1 cellular context compared by ENCODE assay signal in the genomic region with DNA sequence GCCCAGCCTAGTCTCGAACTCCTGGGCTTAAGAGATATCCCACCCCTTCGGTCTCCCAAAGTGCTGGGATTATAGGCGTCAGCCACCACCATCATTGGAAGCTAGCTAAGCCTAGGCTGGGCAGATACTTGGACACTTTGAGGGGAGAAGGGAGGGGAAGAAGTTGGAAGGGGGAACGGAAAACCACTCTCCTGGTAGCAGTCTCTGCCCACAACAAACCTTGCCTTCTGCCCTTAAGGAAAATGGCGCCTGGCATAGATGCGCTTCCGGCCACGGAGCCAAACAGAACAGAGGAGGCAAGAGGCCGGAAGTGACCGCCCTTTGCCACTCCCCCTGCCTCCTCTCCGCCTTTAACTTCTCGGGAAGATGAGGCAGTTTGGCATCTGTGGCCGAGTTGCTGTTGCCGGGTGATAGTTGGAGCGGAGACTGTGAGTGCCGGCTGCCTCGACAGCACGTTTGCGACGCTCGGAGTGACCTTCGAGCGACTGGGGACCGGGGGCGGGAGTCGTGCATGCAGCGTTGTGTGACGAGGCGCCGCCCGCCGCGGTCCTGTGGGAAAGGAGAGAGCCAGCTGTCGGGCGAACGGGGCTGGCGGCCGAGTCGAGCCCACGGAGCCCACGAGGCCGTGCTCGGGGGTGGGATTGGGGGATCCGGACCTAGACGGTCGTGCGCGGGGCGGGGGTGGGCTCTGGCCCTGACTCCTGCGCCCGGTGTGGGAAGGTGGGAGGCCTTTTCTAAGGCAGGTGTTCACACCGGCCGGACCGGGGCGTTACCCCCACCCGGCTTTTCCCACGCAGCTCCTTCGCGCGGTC.
TF ChIP-seq lines count a peak whose summit lies in the region.

A gene (plus strand): TSS at position 327 of the 812 bp plus-strand sequence. CDS start 1,143 bp downstream, outside the sequence.

TF ChIP-seq in HEK293, 187 proteins besides CTCF, POLR2A, EP300 and RAD21 (continued from another document and continues in another):
- TF ChIP-seq, protein P1, sequence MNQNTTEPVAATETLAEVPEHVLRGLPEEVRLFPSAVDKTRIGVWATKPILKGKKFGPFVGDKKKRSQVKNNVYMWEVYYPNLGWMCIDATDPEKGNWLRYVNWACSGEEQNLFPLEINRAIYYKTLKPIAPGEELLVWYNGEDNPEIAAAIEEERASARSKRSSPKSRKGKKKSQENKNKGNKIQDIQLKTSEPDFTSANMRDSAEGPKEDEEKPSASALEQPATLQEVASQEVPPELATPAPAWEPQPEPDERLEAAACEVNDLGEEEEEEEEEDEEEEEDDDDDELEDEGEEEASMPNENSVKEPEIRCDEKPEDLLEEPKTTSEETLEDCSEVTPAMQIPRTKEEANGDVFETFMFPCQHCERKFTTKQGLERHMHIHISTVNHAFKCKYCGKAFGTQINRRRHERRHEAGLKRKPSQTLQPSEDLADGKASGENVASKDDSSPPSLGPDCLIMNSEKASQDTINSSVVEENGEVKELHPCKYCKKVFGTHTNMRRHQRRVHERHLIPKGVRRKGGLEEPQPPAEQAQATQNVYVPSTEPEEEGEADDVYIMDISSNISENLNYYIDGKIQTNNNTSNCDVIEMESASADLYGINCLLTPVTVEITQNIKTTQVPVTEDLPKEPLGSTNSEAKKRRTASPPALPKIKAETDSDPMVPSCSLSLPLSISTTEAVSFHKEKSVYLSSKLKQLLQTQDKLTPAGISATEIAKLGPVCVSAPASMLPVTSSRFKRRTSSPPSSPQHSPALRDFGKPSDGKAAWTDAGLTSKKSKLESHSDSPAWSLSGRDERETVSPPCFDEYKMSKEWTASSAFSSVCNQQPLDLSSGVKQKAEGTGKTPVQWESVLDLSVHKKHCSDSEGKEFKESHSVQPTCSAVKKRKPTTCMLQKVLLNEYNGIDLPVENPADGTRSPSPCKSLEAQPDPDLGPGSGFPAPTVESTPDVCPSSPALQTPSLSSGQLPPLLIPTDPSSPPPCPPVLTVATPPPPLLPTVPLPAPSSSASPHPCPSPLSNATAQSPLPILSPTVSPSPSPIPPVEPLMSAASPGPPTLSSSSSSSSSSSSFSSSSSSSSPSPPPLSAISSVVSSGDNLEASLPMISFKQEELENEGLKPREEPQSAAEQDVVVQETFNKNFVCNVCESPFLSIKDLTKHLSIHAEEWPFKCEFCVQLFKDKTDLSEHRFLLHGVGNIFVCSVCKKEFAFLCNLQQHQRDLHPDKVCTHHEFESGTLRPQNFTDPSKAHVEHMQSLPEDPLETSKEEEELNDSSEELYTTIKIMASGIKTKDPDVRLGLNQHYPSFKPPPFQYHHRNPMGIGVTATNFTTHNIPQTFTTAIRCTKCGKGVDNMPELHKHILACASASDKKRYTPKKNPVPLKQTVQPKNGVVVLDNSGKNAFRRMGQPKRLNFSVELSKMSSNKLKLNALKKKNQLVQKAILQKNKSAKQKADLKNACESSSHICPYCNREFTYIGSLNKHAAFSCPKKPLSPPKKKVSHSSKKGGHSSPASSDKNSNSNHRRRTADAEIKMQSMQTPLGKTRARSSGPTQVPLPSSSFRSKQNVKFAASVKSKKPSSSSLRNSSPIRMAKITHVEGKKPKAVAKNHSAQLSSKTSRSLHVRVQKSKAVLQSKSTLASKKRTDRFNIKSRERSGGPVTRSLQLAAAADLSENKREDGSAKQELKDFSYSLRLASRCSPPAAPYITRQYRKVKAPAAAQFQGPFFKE (tag by site-specific recombination; IDR thresholded peaks at IDR 0.05; ENCODE audit: borderline replicate concordance): no peak
- TF ChIP-seq, protein P2, sequence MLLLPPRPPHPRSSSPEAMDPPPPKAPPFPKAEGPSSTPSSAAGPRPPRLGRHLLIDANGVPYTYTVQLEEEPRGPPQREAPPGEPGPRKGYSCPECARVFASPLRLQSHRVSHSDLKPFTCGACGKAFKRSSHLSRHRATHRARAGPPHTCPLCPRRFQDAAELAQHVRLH (tag by site-specific recombination; IDR thresholded peaks at IDR 0.05): 0 out of 2 replicates have a peak, but pooled peaks have one; percentile 30
- TF ChIP-seq ZNF324 (tag by site-specific recombination; IDR thresholded peaks at IDR 0.05) (no peak), ZNF112 (tag by site-specific recombination; IDR thresholded peaks at IDR 0.05) (no peak), ZNF621 (tag by site-specific recombination; IDR thresholded peaks at IDR 0.05) (no peak), ZNF629 (tag by site-specific recombination; IDR thresholded peaks at IDR 0.05) (no peak; the same call in 1 of the 2 replicates), ZNF768 (tag by site-specific recombination; IDR thresholded peaks at IDR 0.05) (no peak), GLI4 (tag by site-specific recombination; IDR thresholded peaks at IDR 0.05) (no peak), EGR2 (tag by site-specific recombination; IDR thresholded peaks at IDR 0.05; ENCODE audit: low read depth) (peak; percentile 61), ZNF585B (tag by site-specific recombination; IDR thresholded peaks at IDR 0.05) (no peak), ZNF549 (tag by site-specific recombination; IDR thresholded peaks at IDR 0.05) (no peak), ZNF677 (tag by site-specific recombination; IDR thresholded peaks at IDR 0.05) (no peak), ZNF394 (tag by site-specific recombination; IDR thresholded peaks at IDR 0.05; ENCODE audit: borderline replicate concordance) (no peak), ZNF140 (tag by site-specific recombination; IDR thresholded peaks at IDR 0.05) (no peak), OVOL3 (tag by site-specific recombination; IDR thresholded peaks at IDR 0.05) (no peak), ZFHX2 (tag by site-specific recombination; conservative IDR thresholded peaks at IDR 0.05) (peak; percentile 41; the same call in 1 of the 2 replicates), ZNF174 (tag by site-specific recombination; IDR thresholded peaks at IDR 0.05) (no peak), ZNF791 (tag by site-specific recombination; IDR thresholded peaks at IDR 0.05) (no peak), ZBTB17 (tag by site-specific recombination; IDR thresholded peaks at IDR 0.05) (peak; percentile 57), ZNF366 (tag by site-specific recombination; conservative IDR thresholded peaks at IDR 0.05) (0 out of 2 replicates have a peak, but pooled peaks have one; percentile 24), MEIS1 (CRISPR knock-in tag; IDR thresholded peaks at IDR 0.05; ENCODE audit: borderline replicate concordance) (no peak), ZNF701 (tag by site-specific recombination; IDR thresholded peaks at IDR 0.05) (no peak), ZNF416 (tag by site-specific recombination; IDR thresholded peaks at IDR 0.05) (no peak), ZNF501 (tag by site-specific recombination; IDR thresholded peaks at IDR 0.05) (peak; percentile 83; the same call in 1 of the 2 replicates), ZNF311 (tag by site-specific recombination; IDR thresholded peaks at IDR 0.05; ENCODE audit: borderline replicate concordance) (no peak), ZNF155 (tag by site-specific recombination; IDR thresholded peaks at IDR 0.05) (no peak), ZNF138 (tag by site-specific recombination; IDR thresholded peaks at IDR 0.05; ENCODE audit: borderline replicate concordance) (no peak), KLF16 (tag by site-specific recombination; IDR thresholded peaks at IDR 0.05) (no peak), ZNF335 (tag by site-specific recombination; conservative IDR thresholded peaks at IDR 0.05) (peak; percentile 61)
- TF ChIP-seq, protein P3, sequence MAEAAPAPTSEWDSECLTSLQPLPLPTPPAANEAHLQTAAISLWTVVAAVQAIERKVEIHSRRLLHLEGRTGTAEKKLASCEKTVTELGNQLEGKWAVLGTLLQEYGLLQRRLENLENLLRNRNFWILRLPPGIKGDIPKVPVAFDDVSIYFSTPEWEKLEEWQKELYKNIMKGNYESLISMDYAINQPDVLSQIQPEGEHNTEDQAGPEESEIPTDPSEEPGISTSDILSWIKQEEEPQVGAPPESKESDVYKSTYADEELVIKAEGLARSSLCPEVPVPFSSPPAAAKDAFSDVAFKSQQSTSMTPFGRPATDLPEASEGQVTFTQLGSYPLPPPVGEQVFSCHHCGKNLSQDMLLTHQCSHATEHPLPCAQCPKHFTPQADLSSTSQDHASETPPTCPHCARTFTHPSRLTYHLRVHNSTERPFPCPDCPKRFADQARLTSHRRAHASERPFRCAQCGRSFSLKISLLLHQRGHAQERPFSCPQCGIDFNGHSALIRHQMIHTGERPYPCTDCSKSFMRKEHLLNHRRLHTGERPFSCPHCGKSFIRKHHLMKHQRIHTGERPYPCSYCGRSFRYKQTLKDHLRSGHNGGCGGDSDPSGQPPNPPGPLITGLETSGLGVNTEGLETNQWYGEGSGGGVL (tag by site-specific recombination; IDR thresholded peaks at IDR 0.05): peak; percentile 54; the same call in 1 of the 2 replicates
- TF ChIP-seq, protein P4, sequence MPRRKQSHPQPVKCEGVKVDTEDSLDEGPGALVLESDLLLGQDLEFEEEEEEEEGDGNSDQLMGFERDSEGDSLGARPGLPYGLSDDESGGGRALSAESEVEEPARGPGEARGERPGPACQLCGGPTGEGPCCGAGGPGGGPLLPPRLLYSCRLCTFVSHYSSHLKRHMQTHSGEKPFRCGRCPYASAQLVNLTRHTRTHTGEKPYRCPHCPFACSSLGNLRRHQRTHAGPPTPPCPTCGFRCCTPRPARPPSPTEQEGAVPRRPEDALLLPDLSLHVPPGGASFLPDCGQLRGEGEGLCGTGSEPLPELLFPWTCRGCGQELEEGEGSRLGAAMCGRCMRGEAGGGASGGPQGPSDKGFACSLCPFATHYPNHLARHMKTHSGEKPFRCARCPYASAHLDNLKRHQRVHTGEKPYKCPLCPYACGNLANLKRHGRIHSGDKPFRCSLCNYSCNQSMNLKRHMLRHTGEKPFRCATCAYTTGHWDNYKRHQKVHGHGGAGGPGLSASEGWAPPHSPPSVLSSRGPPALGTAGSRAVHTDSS (tag by site-specific recombination; IDR thresholded peaks at IDR 0.05): no peak
- TF ChIP-seq, protein P5, sequence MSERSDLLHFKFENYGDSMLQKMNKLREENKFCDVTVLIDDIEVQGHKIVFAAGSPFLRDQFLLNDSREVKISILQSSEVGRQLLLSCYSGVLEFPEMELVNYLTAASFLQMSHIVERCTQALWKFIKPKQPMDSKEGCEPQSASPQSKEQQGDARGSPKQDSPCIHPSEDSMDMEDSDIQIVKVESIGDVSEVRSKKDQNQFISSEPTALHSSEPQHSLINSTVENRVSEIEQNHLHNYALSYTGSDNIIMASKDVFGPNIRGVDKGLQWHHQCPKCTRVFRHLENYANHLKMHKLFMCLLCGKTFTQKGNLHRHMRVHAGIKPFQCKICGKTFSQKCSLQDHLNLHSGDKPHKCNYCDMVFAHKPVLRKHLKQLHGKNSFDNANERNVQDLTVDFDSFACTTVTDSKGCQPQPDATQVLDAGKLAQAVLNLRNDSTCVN (tag by site-specific recombination; optimal IDR thresholded peaks at IDR 0.05): peak; percentile 33
- TF ChIP-seq, protein P6, sequence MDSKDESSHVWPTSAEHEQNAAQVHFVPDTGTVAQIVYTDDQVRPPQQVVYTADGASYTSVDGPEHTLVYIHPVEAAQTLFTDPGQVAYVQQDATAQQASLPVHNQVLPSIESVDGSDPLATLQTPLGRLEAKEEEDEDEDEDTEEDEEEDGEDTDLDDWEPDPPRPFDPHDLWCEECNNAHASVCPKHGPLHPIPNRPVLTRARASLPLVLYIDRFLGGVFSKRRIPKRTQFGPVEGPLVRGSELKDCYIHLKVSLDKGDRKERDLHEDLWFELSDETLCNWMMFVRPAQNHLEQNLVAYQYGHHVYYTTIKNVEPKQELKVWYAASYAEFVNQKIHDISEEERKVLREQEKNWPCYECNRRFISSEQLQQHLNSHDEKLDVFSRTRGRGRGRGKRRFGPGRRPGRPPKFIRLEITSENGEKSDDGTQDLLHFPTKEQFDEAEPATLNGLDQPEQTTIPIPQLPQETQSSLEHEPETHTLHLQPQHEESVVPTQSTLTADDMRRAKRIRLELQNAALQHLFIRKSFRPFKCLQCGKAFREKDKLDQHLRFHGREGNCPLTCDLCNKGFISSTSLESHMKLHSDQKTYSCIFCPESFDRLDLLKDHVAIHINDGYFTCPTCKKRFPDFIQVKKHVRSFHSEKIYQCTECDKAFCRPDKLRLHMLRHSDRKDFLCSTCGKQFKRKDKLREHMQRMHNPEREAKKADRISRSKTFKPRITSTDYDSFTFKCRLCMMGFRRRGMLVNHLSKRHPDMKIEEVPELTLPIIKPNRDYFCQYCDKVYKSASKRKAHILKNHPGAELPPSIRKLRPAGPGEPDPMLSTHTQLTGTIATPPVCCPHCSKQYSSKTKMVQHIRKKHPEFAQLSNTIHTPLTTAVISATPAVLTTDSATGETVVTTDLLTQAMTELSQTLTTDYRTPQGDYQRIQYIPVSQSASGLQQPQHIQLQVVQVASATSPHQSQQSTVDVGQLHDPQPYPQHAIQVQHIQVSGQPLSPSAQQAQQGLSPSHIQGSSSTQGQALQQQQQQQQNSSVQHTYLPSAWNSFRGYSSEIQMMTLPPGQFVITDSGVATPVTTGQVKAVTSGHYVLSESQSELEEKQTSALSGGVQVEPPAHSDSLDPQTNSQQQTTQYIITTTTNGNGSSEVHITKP (tag by site-specific recombination; IDR thresholded peaks at IDR 0.05): peak; percentile 76
- TF ChIP-seq, protein P7, sequence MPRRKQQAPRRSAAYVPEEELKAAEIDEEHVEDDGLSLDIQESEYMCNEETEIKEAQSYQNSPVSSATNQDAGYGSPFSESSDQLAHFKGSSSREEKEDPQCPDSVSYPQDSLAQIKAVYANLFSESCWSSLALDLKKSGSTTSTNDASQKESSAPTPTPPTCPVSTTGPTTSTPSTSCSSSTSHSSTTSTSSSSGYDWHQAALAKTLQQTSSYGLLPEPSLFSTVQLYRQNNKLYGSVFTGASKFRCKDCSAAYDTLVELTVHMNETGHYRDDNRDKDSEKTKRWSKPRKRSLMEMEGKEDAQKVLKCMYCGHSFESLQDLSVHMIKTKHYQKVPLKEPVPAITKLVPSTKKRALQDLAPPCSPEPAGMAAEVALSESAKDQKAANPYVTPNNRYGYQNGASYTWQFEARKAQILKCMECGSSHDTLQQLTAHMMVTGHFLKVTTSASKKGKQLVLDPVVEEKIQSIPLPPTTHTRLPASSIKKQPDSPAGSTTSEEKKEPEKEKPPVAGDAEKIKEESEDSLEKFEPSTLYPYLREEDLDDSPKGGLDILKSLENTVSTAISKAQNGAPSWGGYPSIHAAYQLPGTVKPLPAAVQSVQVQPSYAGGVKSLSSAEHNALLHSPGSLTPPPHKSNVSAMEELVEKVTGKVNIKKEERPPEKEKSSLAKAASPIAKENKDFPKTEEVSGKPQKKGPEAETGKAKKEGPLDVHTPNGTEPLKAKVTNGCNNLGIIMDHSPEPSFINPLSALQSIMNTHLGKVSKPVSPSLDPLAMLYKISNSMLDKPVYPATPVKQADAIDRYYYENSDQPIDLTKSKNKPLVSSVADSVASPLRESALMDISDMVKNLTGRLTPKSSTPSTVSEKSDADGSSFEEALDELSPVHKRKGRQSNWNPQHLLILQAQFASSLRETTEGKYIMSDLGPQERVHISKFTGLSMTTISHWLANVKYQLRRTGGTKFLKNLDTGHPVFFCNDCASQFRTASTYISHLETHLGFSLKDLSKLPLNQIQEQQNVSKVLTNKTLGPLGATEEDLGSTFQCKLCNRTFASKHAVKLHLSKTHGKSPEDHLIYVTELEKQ (tag by site-specific recombination; IDR thresholded peaks at IDR 0.05; ENCODE audit: borderline replicate concordance): no peak
- TF ChIP-seq, protein P8, sequence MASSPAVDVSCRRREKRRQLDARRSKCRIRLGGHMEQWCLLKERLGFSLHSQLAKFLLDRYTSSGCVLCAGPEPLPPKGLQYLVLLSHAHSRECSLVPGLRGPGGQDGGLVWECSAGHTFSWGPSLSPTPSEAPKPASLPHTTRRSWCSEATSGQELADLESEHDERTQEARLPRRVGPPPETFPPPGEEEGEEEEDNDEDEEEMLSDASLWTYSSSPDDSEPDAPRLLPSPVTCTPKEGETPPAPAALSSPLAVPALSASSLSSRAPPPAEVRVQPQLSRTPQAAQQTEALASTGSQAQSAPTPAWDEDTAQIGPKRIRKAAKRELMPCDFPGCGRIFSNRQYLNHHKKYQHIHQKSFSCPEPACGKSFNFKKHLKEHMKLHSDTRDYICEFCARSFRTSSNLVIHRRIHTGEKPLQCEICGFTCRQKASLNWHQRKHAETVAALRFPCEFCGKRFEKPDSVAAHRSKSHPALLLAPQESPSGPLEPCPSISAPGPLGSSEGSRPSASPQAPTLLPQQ (tag by site-specific recombination; IDR thresholded peaks at IDR 0.05): no peak
